In genomic region chr18:3782901-3783300, GRCh38 we compare ENCODE assay signal across 13 cellular contexts.
DNase-seq lines count a peak whose midpoint lies in the region; ATAC-seq and TF ChIP-seq lines count a peak whose summit lies in the region.
"Had no signal": no experiment of that assay in that cellular context is flagged by ENCODE, and none has a peak within 500 bp of the region (broad histone marks: within the 10 kb centered on the region; RNA-seq: fewer than 3 reads in every experiment).

No MANE protein-coding gene starts in this region.

- no peak overlapping the region for H3K4me3 ChIP-seq in fibroblast of mammary gland (ENCODE audit: control insufficient read depth, low read depth, low read length)

- peaks cover 2% of the 10 kb centered on the region for H3K4me1 Mint-ChIP-seq in T-helper 17 cell

- H3K27ac Mint-ChIP-seq in T-helper 17 cell, result no peak overlapping the region
- H3K27ac Mint-ChIP-seq: CD14-positive monocyte; CD8-positive, alpha-beta T cell; HFFc6 had no signal

- TF ChIP-seq CTCF in fibroblast of mammary gland (conservative IDR thresholded peaks at IDR 0.05; ENCODE audit: control insufficient read depth, insufficient read depth, low read depth, low read length), result no peak

- H3K4me3 Mint-ChIP-seq in T-helper 17 cell, result no peak overlapping the region
- H3K4me3 Mint-ChIP-seq: CD14-positive monocyte; CD8-positive, alpha-beta T cell; HFFc6 had no signal

- DNase-seq in EH (ENCODE audit: low read depth) (peak; percentile 55), NCI-H226 (peak; percentile 60), fibroblast of mammary gland (ENCODE audit: low read depth) (peak; percentile 20), T-helper 17 cell (no peak), sciatic nerve (ENCODE audit: low spot score) (no peak), cardiac septum (ENCODE audit: low spot score) (no peak)
- DNase-seq: CD8-positive, alpha-beta T cell; COR-L47; HCEC 1CT; HFFc6; KBM-7 had no signal

- H3K36me3 Mint-ChIP-seq in T-helper 17 cell (ENCODE audit: low read depth), result no peaks in the 10 kb centered on the region
- H3K36me3 Mint-ChIP-seq: CD14-positive monocyte; CD8-positive, alpha-beta T cell had no signal

- H3K9me3 ChIP-seq in T-helper 17 cell (ENCODE audit: control insufficient read depth, low read length, poor library complexity, severe bottlenecking), result no peaks in the 10 kb centered on the region

- ATAC-seq in T-helper 17 cell (no peak), sciatic nerve (no peak), GM19452 (IDR thresholded peaks at IDR 0.05; ENCODE audit: unreplicated experiment) (no peak)
- ATAC-seq: CD8-positive, alpha-beta T cell had no signal

- H3K27me3 Mint-ChIP-seq in T-helper 17 cell, result peaks cover 35% of the 10 kb centered on the region

- intact Hi-C loops in sciatic nerve (cut with DNase I) (no loop called here), cardiac septum (cut with DNase I) (no loop called here)

Comparison
In these comparisons a context has a peak if more than half of its experiments do, and no peak if none do; other contexts are left out.
1. DNase-seq: peak in EH (single experiment), NCI-H226 (single experiment) and fibroblast of mammary gland (single experiment); none in T-helper 17 cell (0 of 3), sciatic nerve (single experiment) and cardiac septum (single experiment).